In the genomic region with DNA sequence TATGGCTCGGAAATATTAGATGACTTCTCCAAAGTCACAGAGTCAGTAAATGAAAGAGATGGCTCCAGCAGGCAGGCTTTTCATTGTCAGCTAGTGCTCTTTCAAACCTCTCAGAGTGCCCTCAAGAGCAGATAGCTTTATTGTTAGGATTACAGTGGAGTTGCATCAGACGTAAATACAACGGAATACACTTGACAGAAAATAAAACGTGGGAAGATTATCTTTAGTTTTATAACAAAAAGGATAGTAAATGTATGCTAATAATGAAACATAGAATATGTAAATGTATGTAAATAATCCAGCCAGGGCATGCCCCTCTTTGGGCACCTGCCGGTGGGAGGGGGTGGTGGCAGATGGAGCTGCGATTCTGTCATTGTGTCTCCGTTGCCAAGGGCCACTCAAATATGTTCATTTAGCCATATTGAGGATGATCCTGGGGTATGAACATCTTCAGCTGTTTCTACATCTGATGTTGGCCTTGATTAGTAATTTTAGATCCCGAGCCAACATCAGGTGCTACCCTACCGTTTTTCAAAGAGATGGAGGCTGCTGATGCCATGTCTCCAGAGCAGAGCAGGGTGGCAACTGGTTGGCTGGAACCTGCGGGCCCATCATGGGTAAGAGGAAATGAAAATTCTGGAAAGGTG, we compare ENCODE assay signal across 1 cellular context.
TF ChIP-seq lines count a peak whose summit lies in the region.

No MANE protein-coding gene starts in this region.

TF ChIP-seq in K562, 482 proteins besides CTCF, POLR2A, EP300 and RAD21 (continued from another document and continues in another):
- 0 out of 2 replicates have a peak, but pooled peaks have one; percentile 34 for TF ChIP-seq HIVEP1 (CRISPR knock-in tag; IDR thresholded peaks at IDR 0.05)
- TF ChIP-seq, protein P1, sequence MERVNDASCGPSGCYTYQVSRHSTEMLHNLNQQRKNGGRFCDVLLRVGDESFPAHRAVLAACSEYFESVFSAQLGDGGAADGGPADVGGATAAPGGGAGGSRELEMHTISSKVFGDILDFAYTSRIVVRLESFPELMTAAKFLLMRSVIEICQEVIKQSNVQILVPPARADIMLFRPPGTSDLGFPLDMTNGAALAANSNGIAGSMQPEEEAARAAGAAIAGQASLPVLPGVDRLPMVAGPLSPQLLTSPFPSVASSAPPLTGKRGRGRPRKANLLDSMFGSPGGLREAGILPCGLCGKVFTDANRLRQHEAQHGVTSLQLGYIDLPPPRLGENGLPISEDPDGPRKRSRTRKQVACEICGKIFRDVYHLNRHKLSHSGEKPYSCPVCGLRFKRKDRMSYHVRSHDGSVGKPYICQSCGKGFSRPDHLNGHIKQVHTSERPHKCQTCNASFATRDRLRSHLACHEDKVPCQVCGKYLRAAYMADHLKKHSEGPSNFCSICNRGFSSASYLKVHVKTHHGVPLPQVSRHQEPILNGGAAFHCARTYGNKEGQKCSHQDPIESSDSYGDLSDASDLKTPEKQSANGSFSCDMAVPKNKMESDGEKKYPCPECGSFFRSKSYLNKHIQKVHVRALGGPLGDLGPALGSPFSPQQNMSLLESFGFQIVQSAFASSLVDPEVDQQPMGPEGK (CRISPR knock-in tag; IDR thresholded peaks at IDR 0.05; ENCODE audit: borderline replicate concordance): no peak
- TF ChIP-seq ETV5 (CRISPR knock-in tag; IDR thresholded peaks at IDR 0.05; ENCODE audit: low read depth): no peak
- TF ChIP-seq ZNF717 (CRISPR knock-in tag; IDR thresholded peaks at IDR 0.05): no peak
- TF ChIP-seq C11orf30 (IDR thresholded peaks at IDR 0.05; ENCODE audit: low read depth): no peak
- no peak for TF ChIP-seq GABPB1 (CRISPR knock-in tag; IDR thresholded peaks at IDR 0.05)
- TF ChIP-seq TEAD1 (CRISPR knock-in tag; IDR thresholded peaks at IDR 0.05): peak in 1 of 2 experiments; percentile 65; a peak in 2 of 4 replicates
- TF ChIP-seq, protein P2, sequence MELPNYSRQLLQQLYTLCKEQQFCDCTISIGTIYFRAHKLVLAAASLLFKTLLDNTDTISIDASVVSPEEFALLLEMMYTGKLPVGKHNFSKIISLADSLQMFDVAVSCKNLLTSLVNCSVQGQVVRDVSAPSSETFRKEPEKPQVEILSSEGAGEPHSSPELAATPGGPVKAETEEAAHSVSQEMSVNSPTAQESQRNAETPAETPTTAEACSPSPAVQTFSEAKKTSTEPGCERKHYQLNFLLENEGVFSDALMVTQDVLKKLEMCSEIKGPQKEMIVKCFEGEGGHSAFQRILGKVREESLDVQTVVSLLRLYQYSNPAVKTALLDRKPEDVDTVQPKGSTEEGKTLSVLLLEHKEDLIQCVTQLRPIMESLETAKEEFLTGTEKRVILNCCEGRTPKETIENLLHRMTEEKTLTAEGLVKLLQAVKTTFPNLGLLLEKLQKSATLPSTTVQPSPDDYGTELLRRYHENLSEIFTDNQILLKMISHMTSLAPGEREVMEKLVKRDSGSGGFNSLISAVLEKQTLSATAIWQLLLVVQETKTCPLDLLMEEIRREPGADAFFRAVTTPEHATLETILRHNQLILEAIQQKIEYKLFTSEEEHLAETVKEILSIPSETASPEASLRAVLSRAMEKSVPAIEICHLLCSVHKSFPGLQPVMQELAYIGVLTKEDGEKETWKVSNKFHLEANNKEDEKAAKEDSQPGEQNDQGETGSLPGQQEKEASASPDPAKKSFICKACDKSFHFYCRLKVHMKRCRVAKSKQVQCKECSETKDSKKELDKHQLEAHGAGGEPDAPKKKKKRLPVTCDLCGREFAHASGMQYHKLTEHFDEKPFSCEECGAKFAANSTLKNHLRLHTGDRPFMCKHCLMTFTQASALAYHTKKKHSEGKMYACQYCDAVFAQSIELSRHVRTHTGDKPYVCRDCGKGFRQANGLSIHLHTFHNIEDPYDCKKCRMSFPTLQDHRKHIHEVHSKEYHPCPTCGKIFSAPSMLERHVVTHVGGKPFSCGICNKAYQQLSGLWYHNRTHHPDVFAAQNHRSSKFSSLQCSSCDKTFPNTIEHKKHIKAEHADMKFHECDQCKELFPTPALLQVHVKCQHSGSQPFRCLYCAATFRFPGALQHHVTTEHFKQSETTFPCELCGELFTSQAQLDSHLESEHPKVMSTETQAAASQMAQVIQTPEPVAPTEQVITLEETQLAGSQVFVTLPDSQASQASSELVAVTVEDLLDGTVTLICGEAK (IDR thresholded peaks at IDR 0.05): no peak
- TF ChIP-seq, protein P2 (CRISPR knock-in tag; IDR thresholded peaks at IDR 0.05): no peak
- TF ChIP-seq, protein P3, sequence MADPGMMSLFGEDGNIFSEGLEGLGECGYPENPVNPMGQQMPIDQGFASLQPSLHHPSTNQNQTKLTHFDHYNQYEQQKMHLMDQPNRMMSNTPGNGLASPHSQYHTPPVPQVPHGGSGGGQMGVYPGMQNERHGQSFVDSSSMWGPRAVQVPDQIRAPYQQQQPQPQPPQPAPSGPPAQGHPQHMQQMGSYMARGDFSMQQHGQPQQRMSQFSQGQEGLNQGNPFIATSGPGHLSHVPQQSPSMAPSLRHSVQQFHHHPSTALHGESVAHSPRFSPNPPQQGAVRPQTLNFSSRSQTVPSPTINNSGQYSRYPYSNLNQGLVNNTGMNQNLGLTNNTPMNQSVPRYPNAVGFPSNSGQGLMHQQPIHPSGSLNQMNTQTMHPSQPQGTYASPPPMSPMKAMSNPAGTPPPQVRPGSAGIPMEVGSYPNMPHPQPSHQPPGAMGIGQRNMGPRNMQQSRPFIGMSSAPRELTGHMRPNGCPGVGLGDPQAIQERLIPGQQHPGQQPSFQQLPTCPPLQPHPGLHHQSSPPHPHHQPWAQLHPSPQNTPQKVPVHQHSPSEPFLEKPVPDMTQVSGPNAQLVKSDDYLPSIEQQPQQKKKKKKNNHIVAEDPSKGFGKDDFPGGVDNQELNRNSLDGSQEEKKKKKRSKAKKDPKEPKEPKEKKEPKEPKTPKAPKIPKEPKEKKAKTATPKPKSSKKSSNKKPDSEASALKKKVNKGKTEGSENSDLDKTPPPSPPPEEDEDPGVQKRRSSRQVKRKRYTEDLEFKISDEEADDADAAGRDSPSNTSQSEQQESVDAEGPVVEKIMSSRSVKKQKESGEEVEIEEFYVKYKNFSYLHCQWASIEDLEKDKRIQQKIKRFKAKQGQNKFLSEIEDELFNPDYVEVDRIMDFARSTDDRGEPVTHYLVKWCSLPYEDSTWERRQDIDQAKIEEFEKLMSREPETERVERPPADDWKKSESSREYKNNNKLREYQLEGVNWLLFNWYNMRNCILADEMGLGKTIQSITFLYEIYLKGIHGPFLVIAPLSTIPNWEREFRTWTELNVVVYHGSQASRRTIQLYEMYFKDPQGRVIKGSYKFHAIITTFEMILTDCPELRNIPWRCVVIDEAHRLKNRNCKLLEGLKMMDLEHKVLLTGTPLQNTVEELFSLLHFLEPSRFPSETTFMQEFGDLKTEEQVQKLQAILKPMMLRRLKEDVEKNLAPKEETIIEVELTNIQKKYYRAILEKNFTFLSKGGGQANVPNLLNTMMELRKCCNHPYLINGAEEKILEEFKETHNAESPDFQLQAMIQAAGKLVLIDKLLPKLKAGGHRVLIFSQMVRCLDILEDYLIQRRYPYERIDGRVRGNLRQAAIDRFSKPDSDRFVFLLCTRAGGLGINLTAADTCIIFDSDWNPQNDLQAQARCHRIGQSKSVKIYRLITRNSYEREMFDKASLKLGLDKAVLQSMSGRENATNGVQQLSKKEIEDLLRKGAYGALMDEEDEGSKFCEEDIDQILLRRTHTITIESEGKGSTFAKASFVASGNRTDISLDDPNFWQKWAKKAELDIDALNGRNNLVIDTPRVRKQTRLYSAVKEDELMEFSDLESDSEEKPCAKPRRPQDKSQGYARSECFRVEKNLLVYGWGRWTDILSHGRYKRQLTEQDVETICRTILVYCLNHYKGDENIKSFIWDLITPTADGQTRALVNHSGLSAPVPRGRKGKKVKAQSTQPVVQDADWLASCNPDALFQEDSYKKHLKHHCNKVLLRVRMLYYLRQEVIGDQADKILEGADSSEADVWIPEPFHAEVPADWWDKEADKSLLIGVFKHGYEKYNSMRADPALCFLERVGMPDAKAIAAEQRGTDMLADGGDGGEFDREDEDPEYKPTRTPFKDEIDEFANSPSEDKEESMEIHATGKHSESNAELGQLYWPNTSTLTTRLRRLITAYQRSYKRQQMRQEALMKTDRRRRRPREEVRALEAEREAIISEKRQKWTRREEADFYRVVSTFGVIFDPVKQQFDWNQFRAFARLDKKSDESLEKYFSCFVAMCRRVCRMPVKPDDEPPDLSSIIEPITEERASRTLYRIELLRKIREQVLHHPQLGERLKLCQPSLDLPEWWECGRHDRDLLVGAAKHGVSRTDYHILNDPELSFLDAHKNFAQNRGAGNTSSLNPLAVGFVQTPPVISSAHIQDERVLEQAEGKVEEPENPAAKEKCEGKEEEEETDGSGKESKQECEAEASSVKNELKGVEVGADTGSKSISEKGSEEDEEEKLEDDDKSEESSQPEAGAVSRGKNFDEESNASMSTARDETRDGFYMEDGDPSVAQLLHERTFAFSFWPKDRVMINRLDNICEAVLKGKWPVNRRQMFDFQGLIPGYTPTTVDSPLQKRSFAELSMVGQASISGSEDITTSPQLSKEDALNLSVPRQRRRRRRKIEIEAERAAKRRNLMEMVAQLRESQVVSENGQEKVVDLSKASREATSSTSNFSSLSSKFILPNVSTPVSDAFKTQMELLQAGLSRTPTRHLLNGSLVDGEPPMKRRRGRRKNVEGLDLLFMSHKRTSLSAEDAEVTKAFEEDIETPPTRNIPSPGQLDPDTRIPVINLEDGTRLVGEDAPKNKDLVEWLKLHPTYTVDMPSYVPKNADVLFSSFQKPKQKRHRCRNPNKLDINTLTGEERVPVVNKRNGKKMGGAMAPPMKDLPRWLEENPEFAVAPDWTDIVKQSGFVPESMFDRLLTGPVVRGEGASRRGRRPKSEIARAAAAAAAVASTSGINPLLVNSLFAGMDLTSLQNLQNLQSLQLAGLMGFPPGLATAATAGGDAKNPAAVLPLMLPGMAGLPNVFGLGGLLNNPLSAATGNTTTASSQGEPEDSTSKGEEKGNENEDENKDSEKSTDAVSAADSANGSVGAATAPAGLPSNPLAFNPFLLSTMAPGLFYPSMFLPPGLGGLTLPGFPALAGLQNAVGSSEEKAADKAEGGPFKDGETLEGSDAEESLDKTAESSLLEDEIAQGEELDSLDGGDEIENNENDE (IDR thresholded peaks at IDR 0.05; ENCODE audit: low read depth, low read length): no peak
- no peak for TF ChIP-seq STAG1 (CRISPR knock-in tag; IDR thresholded peaks at IDR 0.05; ENCODE audit: borderline replicate concordance)
- TF ChIP-seq HNRNPL (IDR thresholded peaks at IDR 0.05; ENCODE audit: low read depth, low read length): no peak
- no peak for TF ChIP-seq TRIM28 (IDR thresholded peaks at IDR 0.05)
- TF ChIP-seq ZNF695 (CRISPR knock-in tag; IDR thresholded peaks at IDR 0.05): no peak
- no peak for TF ChIP-seq TSC22D4 (tag; IDR thresholded peaks at IDR 0.05)
- TF ChIP-seq NCOA1 (IDR thresholded peaks at IDR 0.05; ENCODE audit: low read depth): no peak
- TF ChIP-seq NFE2 (IDR thresholded peaks at IDR 0.05; ENCODE audit: low read depth): no peak
- TF ChIP-seq SMAD1 (IDR thresholded peaks at IDR 0.05; ENCODE audit: low read depth, low read length, partially characterized antibody): no peak
- TF ChIP-seq LEF1 (IDR thresholded peaks at IDR 0.05): no peak; the same call in 1 of the 2 replicates
- TF ChIP-seq, protein P4, sequence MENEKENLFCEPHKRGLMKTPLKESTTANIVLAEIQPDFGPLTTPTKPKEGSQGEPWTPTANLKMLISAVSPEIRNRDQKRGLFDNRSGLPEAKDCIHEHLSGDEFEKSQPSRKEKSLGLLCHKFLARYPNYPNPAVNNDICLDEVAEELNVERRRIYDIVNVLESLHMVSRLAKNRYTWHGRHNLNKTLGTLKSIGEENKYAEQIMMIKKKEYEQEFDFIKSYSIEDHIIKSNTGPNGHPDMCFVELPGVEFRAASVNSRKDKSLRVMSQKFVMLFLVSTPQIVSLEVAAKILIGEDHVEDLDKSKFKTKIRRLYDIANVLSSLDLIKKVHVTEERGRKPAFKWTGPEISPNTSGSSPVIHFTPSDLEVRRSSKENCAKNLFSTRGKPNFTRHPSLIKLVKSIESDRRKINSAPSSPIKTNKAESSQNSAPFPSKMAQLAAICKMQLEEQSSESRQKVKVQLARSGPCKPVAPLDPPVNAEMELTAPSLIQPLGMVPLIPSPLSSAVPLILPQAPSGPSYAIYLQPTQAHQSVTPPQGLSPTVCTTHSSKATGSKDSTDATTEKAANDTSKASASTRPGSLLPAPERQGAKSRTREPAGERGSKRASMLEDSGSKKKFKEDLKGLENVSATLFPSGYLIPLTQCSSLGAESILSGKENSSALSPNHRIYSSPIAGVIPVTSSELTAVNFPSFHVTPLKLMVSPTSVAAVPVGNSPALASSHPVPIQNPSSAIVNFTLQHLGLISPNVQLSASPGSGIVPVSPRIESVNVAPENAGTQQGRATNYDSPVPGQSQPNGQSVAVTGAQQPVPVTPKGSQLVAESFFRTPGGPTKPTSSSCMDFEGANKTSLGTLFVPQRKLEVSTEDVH (IDR thresholded peaks at IDR 0.05; ENCODE audit: low read depth, partially characterized antibody): no peak
- TF ChIP-seq SRF (CRISPR knock-in tag; IDR thresholded peaks at IDR 0.05): no peak
- TF ChIP-seq, protein P5, sequence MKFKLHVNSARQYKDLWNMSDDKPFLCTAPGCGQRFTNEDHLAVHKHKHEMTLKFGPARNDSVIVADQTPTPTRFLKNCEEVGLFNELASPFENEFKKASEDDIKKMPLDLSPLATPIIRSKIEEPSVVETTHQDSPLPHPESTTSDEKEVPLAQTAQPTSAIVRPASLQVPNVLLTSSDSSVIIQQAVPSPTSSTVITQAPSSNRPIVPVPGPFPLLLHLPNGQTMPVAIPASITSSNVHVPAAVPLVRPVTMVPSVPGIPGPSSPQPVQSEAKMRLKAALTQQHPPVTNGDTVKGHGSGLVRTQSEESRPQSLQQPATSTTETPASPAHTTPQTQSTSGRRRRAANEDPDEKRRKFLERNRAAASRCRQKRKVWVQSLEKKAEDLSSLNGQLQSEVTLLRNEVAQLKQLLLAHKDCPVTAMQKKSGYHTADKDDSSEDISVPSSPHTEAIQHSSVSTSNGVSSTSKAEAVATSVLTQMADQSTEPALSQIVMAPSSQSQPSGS (CRISPR knock-in tag; IDR thresholded peaks at IDR 0.05): no peak
- TF ChIP-seq FOXK2 (conservative IDR thresholded peaks at IDR 0.05 in 1 of 2, IDR thresholded peaks at IDR 0.05 in 1 of 2; ENCODE audit: low read depth in 2 of 2): no peak
